ENCODE assay signal across 22 cellular contexts in genomic region chr2:178506524-178506923, GRCh38. TPM values are rescaled to one million over a fixed set of nuclear protein-coding genes. Genes with fewer than 3 reads are reported as not detected.
"Had no signal": no experiment of that assay in that cellular context is flagged by ENCODE, and none has a peak within 500 bp of the region (broad histone marks: within the 10 kb centered on the region; RNA-seq: fewer than 3 reads in every experiment).

No MANE protein-coding gene starts in this region.

- H3K9me3 Mint-ChIP-seq: naive B cell; stimulated activated memory B cell treated with anti-CD40 and anti-IgM and Interleukin-4, amounts not matched to agents 10 μg/mL and 1 μg/mL and 100 μg/mL, for 72 hours had no signal

- H3K4me1 Mint-ChIP-seq: naive B cell had no signal

- H3K9me3 ChIP-seq: ascending aorta, breast epithelium, esophagus muscularis mucosa, gastroesophageal sphincter, heart left ventricle, pancreas, sigmoid colon, spleen, thoracic aorta had no signal

- FAIRE-seq: endothelial cell of umbilical vein, pancreas had no signal

- H3K4me3 ChIP-seq: ascending aorta, breast epithelium, esophagus muscularis mucosa, gastroesophageal sphincter, heart left ventricle, pancreas, sigmoid colon, spleen, thoracic aorta had no signal

- H3K27ac Mint-ChIP-seq: stimulated activated memory B cell treated with anti-CD40 and anti-IgM and Interleukin-4, amounts not matched to agents 10 μg/mL and 1 μg/mL and 100 μg/mL, for 72 hours had no signal

- DNase-seq: activated CD4-positive, alpha-beta T cell treated with anti-CD3 and anti-CD28 coated beads for 1 hour; activated CD8-positive, alpha-beta memory T cell treated with anti-CD3 and anti-CD28 coated beads for 24 hours; activated CD8-positive, alpha-beta memory T cell treated with anti-CD3 and anti-CD28 coated beads, Interleukin-2, amount 50 U/mL, for 48 hours; activated effector memory CD4-positive, alpha-beta T cell treated with anti-CD3 and anti-CD28 coated beads, Interleukin-2, amount 50 U/mL, for 16 hours; activated naive CD4-positive, alpha-beta T cell treated with anti-CD3 and anti-CD28 coated beads, Interleukin-2, amount 50 U/mL, for 16 hours; activated T-cell treated with anti-CD3 and anti-CD28 coated beads, Interleukin-2, amount 50 U/mL, for 48 hours; effector CD4-positive, alpha-beta T cell; heart left ventricle; naive B cell; pancreas; sigmoid colon; spleen; stimulated activated CD4-positive, alpha-beta T cell treated with anti-CD3 and anti-CD28 coated beads, Interleukin-4, amount 100 ng/mL, for 4 hours; T-helper 17 cell had no signal

- H3K4me3 Mint-ChIP-seq: naive B cell; stimulated activated memory B cell treated with anti-CD40 and anti-IgM and Interleukin-4, amounts not matched to agents 10 μg/mL and 1 μg/mL and 100 μg/mL, for 72 hours; T-helper 17 cell had no signal

- H3K4me1 ChIP-seq: ascending aorta, breast epithelium, esophagus muscularis mucosa, gastroesophageal sphincter, heart left ventricle, pancreas, sigmoid colon, spleen had no signal

- H3K27me3 Mint-ChIP-seq: naive B cell; stimulated activated memory B cell treated with anti-CD40 and anti-IgM and Interleukin-4, amounts not matched to agents 10 μg/mL and 1 μg/mL and 100 μg/mL, for 72 hours; T-helper 17 cell had no signal

- H3K27ac ChIP-seq: ascending aorta, esophagus muscularis mucosa, gastroesophageal sphincter, heart left ventricle, pancreas, sigmoid colon, spleen, thoracic aorta, VCaP had no signal

- ATAC-seq: gastroesophageal sphincter; heart left ventricle; pancreas; stimulated activated memory B cell treated with anti-CD40 and anti-IgM and Interleukin-4, amounts not matched to agents 10 μg/mL and 1 μg/mL and 100 μg/mL, for 72 hours; T-helper 17 cell had no signal

- H3K27me3 ChIP-seq: ascending aorta, breast epithelium, esophagus muscularis mucosa, gastroesophageal sphincter, heart left ventricle, pancreas, sigmoid colon, spleen had no signal

RNA-seq across cellular contexts. Expression of gene PJVK, which starts 55.3 kb away (rescaled TPM):
- total RNA-seq: ascending aorta had no signal
